11 cellular contexts compared by ENCODE assay signal in genomic region chr3:114363554-114364202, GRCh38.
DNase-seq lines count a peak whose midpoint lies in the region; ATAC-seq, FAIRE-seq and TF ChIP-seq lines count a peak whose summit lies in the region.
"Had no signal": no experiment of that assay in that cellular context is flagged by ENCODE, and none has a peak within 500 bp of the region (broad histone marks: within the 10 kb centered on the region; RNA-seq: fewer than 3 reads in every experiment).

No MANE protein-coding gene starts in this region.

- intact Hi-C loops in activated CD8-positive, alpha-beta T cell treated with anti-CD3 and anti-CD28 coated beads for 36 hours (cut with micrococcal nuclease): no loop called here
- intact Hi-C loops in HepG2 (cut with micrococcal nuclease; ENCODE audit: unreplicated experiment) (loop anchor here (10.0 kb wide), 1 partner anchor 51 kb away; no protein-coding TSS in a partner anchor), upper lobe of right lung (cut with DNase I) (no loop called here)

- 94% methylated on average over 1 of the region's 1 CpG for WGBS in HepG2 (ENCODE audit: low lambda C conversion rate)

- H3K9me3 ChIP-seq in HepG2 (ENCODE audit: low read length) (no peaks in the 10 kb centered on the region), upper lobe of right lung (no peaks in the 10 kb centered on the region)

- no peaks in the 10 kb centered on the region for H3K79me2 ChIP-seq in HepG2 (ENCODE audit: insufficient read depth, low read length)

- no peaks in the 10 kb centered on the region for H3K27me3 Mint-ChIP-seq in activated CD8-positive, alpha-beta T cell treated with anti-CD3 and anti-CD28 coated beads for 36 hours
- H3K27me3 Mint-ChIP-seq in activated CD8-positive, alpha-beta T cell treated with anti-CD3 and anti-CD28 coated beads, Interleukin-2, amount 10 ng/mL, durations not matched to agents 7 days and 5 days (ENCODE audit: low read depth): no peaks in the 10 kb centered on the region
- H3K27me3 Mint-ChIP-seq: activated CD4-positive, alpha-beta T cell treated with anti-CD3 and anti-CD28 coated beads, Interleukin-2, amount 10 ng/mL, durations not matched to agents 24 days and 14 days had no signal

- no peak for TF ChIP-seq RAD21 in HepG2 (CRISPR knock-in tag; IDR thresholded peaks at IDR 0.05)

- in situ Hi-C loops in HepG2 (cut with HindIII; ENCODE audit: extremely low pct_ligation_motif_present, low pct_unique_long_range_greater_than_20kb): no loop called here

- peak; percentile 56 for ATAC-seq in activated CD8-positive, alpha-beta T cell treated with anti-CD3 and anti-CD28 coated beads for 36 hours
- no peak for ATAC-seq in activated CD8-positive, alpha-beta T cell treated with anti-CD3 and anti-CD28 coated beads, Interleukin-2, amount 10 ng/mL, durations not matched to agents 7 days and 5 days
- peak; percentile 31; the same call in 1 of the 3 replicates for ATAC-seq in HepG2
- ATAC-seq in upper lobe of right lung: peak; percentile 12
- ATAC-seq in GM21723 (IDR thresholded peaks at IDR 0.05; ENCODE audit: unreplicated experiment): no peak
- no peak for ATAC-seq in GM18511 (IDR thresholded peaks at IDR 0.05; ENCODE audit: unreplicated experiment)

- TF ChIP-seq EP300 in HepG2 (IDR thresholded peaks at IDR 0.05; ENCODE audit: low read depth in 2 of 2, low read length in 2 of 2) (no peak), HepG2 (CRISPR knock-in tag; IDR thresholded peaks at IDR 0.05; ENCODE audit: borderline replicate concordance) (no peak)

- H4K20me1 ChIP-seq in HepG2 (ENCODE audit: insufficient read depth, low read length): no peaks in the 10 kb centered on the region

- no peak overlapping the region for H3K27ac Mint-ChIP-seq in activated CD8-positive, alpha-beta T cell treated with anti-CD3 and anti-CD28 coated beads for 36 hours
- no peak overlapping the region for H3K27ac Mint-ChIP-seq in activated CD8-positive, alpha-beta T cell treated with anti-CD3 and anti-CD28 coated beads, Interleukin-2, amount 10 ng/mL, durations not matched to agents 7 days and 5 days
- H3K27ac Mint-ChIP-seq: activated CD4-positive, alpha-beta T cell treated with anti-CD3 and anti-CD28 coated beads, Interleukin-2, amount 10 ng/mL, durations not matched to agents 24 days and 14 days; activated naive CD4-positive, alpha-beta T cell treated with anti-CD3 and anti-CD28 coated beads for 36 hours had no signal

- no peak overlapping the region for H3K27ac ChIP-seq in HepG2 (ENCODE audit: extremely low read length, insufficient read depth, low read length)
- H3K27ac ChIP-seq in upper lobe of right lung: no peak overlapping the region

- no peaks in the 10 kb centered on the region for H3K9me3 Mint-ChIP-seq in activated CD8-positive, alpha-beta T cell treated with anti-CD3 and anti-CD28 coated beads for 36 hours
- no peaks in the 10 kb centered on the region for H3K9me3 Mint-ChIP-seq in activated CD8-positive, alpha-beta T cell treated with anti-CD3 and anti-CD28 coated beads, Interleukin-2, amount 10 ng/mL, durations not matched to agents 7 days and 5 days (ENCODE audit: insufficient read depth)
- H3K9me3 Mint-ChIP-seq: activated CD4-positive, alpha-beta T cell treated with anti-CD3 and anti-CD28 coated beads, Interleukin-2, amount 10 ng/mL, durations not matched to agents 24 days and 14 days; activated naive CD4-positive, alpha-beta T cell treated with anti-CD3 and anti-CD28 coated beads for 36 hours had no signal

- FAIRE-seq in HepG2 (lab: Jason Lieb, UNC): no peak

- no peaks in the 10 kb centered on the region for H3K36me3 Mint-ChIP-seq in activated CD8-positive, alpha-beta T cell treated with anti-CD3 and anti-CD28 coated beads for 36 hours (ENCODE audit: low read depth)
- H3K36me3 Mint-ChIP-seq in activated CD8-positive, alpha-beta T cell treated with anti-CD3 and anti-CD28 coated beads, Interleukin-2, amount 10 ng/mL, durations not matched to agents 7 days and 5 days (ENCODE audit: low read depth): no peaks in the 10 kb centered on the region

- no peak overlapping the region for H3K9ac ChIP-seq in HepG2 (ENCODE audit: insufficient read depth, low read depth, low read length)

- no TSS peak for BruUV-seq in HepG2 (replicated peaks; lab: Mats Ljungman, UMichigan)

- no peak overlapping the region for H3K4me3 Mint-ChIP-seq in activated CD8-positive, alpha-beta T cell treated with anti-CD3 and anti-CD28 coated beads for 36 hours
- no peak overlapping the region for H3K4me3 Mint-ChIP-seq in activated CD8-positive, alpha-beta T cell treated with anti-CD3 and anti-CD28 coated beads, Interleukin-2, amount 10 ng/mL, durations not matched to agents 7 days and 5 days
- H3K4me3 Mint-ChIP-seq: activated CD4-positive, alpha-beta T cell treated with anti-CD3 and anti-CD28 coated beads, Interleukin-2, amount 10 ng/mL, durations not matched to agents 24 days and 14 days; activated naive CD4-positive, alpha-beta T cell treated with anti-CD3 and anti-CD28 coated beads for 36 hours had no signal

- H3K27me3 ChIP-seq in HepG2 (ENCODE audit: control insufficient read depth in 1 of 2, insufficient read depth in 2 of 2, low read length in 2 of 2): no peaks in the 10 kb centered on the region
- no peaks in the 10 kb centered on the region for H3K27me3 ChIP-seq in upper lobe of right lung

- no peak for TF ChIP-seq CTCF in activated CD8-positive, alpha-beta T cell treated with anti-CD3 and anti-CD28 coated beads for 36 hours (IDR thresholded peaks at IDR 0.05)
- TF ChIP-seq CTCF in HepG2 (CRISPR knock-in tag; IDR thresholded peaks at IDR 0.05) (no peak), upper lobe of right lung (IDR thresholded peaks at IDR 0.05) (no peak)

- no peak for DNase-seq in activated CD8-positive, alpha-beta T cell treated with anti-CD3 and anti-CD28 coated beads for 36 hours
- no peak for DNase-seq in activated CD8-positive, alpha-beta T cell treated with anti-CD3 and anti-CD28 coated beads, Interleukin-2, amount 10 ng/mL, durations not matched to agents 7 days and 5 days
- DNase-seq in dedifferentiated amniotic fluid mesenchymal stem cell (ENCODE audit: extremely low spot score) (peak; percentile 43), HepG2 (ENCODE audit: low spot score) (no peak), upper lobe of right lung (no peak), NOMO-1 treated with DMSO at 0.1 percent for 48 hours (lab: John Stamatoyannopoulos, UW; ENCODE audit: unreplicated experiment) (no peak)
- DNase-seq: activated CD4-positive, alpha-beta T cell treated with anti-CD3 and anti-CD28 coated beads, Interleukin-2, amount 10 ng/mL, durations not matched to agents 24 days and 14 days; activated naive CD4-positive, alpha-beta T cell treated with anti-CD3 and anti-CD28 coated beads for 36 hours; NCI-H187 treated with DMSO at 0.1 percent for 48 hours had no signal

- no peak for TF ChIP-seq POLR2A in HepG2 (IDR thresholded peaks at IDR 0.05; ENCODE audit: insufficient read depth in 1 of 2, low read depth in 2 of 2, low read length in 2 of 2)

- no peak overlapping the region for H3K4me2 ChIP-seq in HepG2 (ENCODE audit: low read depth, low read length)

- H3K4me3 ChIP-seq in HepG2 (replicated peaks in 1 of 3; ENCODE audit: insufficient read depth in 1 of 3, low read depth in 2 of 3, low read length in 3 of 3) (no peak overlapping the region), upper lobe of right lung (no peak overlapping the region)

- H3K4me1 ChIP-seq in HepG2 (ENCODE audit: insufficient read depth, low read length) (0 out of 2 replicates have a peak, but pooled peaks cover 6% of the 10 kb centered on the region), upper lobe of right lung (peaks cover 6% of the 10 kb centered on the region)

- H2AFZ ChIP-seq in HepG2 (ENCODE audit: low read length): no peak overlapping the region

- H3K4me1 Mint-ChIP-seq in activated CD8-positive, alpha-beta T cell treated with anti-CD3 and anti-CD28 coated beads for 36 hours (ENCODE audit: low read depth): peaks cover 22% of the 10 kb centered on the region
- no peaks in the 10 kb centered on the region for H3K4me1 Mint-ChIP-seq in activated CD8-positive, alpha-beta T cell treated with anti-CD3 and anti-CD28 coated beads, Interleukin-2, amount 10 ng/mL, durations not matched to agents 7 days and 5 days (ENCODE audit: low read depth)

- POLR2A ChIA-PET in activated CD8-positive, alpha-beta T cell treated with anti-CD3 and anti-CD28 coated beads for 36 hours (lab: Charles Lee): no interaction called here
- POLR2A ChIA-PET in activated CD8-positive, alpha-beta T cell treated with anti-CD3 and anti-CD28 coated beads, Interleukin-2, amount 10 ng/mL, durations not matched to agents 7 days and 5 days (lab: Charles Lee): no interaction called here
- POLR2A ChIA-PET in HepG2 (lab: Yijun Ruan, JAX): no interaction called here

- CTCF ChIA-PET in activated CD8-positive, alpha-beta T cell treated with anti-CD3 and anti-CD28 coated beads for 36 hours (lab: Charles Lee): interaction anchor here (0.6 to 4.7 kb wide), 11 partner anchors 20 to 205 kb away, joined by 3 to 34 read pairs (median 4); no protein-coding TSS in a partner anchor
- CTCF ChIA-PET in activated CD8-positive, alpha-beta T cell treated with anti-CD3 and anti-CD28 coated beads, Interleukin-2, amount 10 ng/mL, durations not matched to agents 7 days and 5 days (lab: Charles Lee): interaction anchor here (0.5 to 4.1 kb wide), 21 partner anchors 10 to 1454 kb away, joined by 3 to 33 read pairs (median 4); partner anchors contain the start of gene DRD3
- CTCF ChIA-PET in HepG2 (lab: Yijun Ruan, JAX; ENCODE audit: low intra/inter-chr PET ratio, low total read pairs): no interaction called here

- H3K36me3 ChIP-seq in HepG2 (replicated peaks in 1 of 2; ENCODE audit: control insufficient read depth in 1 of 2, insufficient read depth in 2 of 2, low read length in 2 of 2): peaks cover 0 to 2% of the 10 kb centered on the region in 2 experiments; a peak in 1 of 5 replicates
- no peaks in the 10 kb centered on the region for H3K36me3 ChIP-seq in upper lobe of right lung

TF ChIP-seq in HepG2, 621 proteins besides CTCF, POLR2A, EP300 and RAD21:
- TF ChIP-seq ZNF335 (CRISPR knock-in tag; IDR thresholded peaks at IDR 0.05) (no peak), HHEX (CRISPR knock-in tag; IDR thresholded peaks at IDR 0.05) (no peak), SMARCE1 (IDR thresholded peaks at IDR 0.05; ENCODE audit: borderline replicate concordance) (no peak), ZNF230 (CRISPR knock-in tag; IDR thresholded peaks at IDR 0.05) (no peak)
- TF ChIP-seq, protein P1, sequence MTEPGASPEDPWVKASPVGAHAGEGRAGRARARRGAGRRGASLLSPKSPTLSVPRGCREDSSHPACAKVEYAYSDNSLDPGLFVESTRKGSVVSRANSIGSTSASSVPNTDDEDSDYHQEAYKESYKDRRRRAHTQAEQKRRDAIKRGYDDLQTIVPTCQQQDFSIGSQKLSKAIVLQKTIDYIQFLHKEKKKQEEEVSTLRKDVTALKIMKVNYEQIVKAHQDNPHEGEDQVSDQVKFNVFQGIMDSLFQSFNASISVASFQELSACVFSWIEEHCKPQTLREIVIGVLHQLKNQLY (CRISPR knock-in tag; IDR thresholded peaks at IDR 0.05): no peak

Comparison
In these comparisons a context has a peak if more than half of its experiments do, and no peak if none do; other contexts are left out.
1. ATAC-seq: peak in activated CD8-positive, alpha-beta T cell treated with anti-CD3 and anti-CD28 coated beads for 36 hours (single experiment), HepG2 (single experiment) and upper lobe of right lung (single experiment); none in activated CD8-positive, alpha-beta T cell treated with anti-CD3 and anti-CD28 coated beads, Interleukin-2, amount 10 ng/mL, durations not matched to agents 7 days and 5 days (single experiment), GM21723 (single experiment) and GM18511 (single experiment).